In the genomic region with DNA sequence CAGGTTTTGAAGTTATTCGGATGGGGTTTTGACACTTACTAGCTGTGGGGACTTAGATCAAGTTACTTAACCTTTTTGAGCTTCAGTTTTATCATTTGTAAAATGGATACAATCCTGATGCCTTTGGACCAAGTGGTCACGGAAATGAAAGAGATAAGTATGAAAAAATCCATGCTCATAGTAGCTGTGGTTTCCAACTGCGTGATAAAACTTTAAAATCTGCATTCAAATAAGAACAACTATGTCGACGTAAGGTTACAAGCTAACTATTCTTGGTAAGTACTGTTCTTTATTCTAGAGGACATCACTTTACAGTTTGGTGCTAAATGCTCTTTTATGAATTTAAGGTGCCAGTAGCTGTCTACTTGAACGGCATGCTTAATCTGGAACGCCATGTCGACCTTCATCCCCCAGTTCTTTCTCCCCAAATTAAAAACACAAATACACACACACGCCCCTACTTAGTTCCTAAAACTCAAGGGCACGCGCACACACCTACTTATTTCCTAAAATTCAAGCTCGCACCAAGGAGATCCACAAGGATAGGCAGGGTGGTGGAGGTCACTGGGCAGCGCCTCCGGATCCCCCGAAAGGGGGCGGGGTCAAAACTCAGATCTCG, we compare ENCODE assay signal across 1 cellular context.
TF ChIP-seq lines count a peak whose summit lies in the region.

No MANE protein-coding gene starts in this region.

TF ChIP-seq in SK-N-SH, 30 proteins besides CTCF, POLR2A, EP300 and RAD21 (continued from another document):
- TF ChIP-seq, protein P1, sequence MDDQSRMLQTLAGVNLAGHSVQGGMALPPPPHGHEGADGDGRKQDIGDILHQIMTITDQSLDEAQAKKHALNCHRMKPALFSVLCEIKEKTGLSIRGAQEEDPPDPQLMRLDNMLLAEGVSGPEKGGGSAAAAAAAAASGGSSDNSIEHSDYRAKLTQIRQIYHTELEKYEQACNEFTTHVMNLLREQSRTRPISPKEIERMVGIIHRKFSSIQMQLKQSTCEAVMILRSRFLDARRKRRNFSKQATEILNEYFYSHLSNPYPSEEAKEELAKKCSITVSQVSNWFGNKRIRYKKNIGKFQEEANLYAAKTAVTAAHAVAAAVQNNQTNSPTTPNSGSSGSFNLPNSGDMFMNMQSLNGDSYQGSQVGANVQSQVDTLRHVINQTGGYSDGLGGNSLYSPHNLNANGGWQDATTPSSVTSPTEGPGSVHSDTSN (IDR thresholded peaks at IDR 0.05), result no peak
- TF ChIP-seq ELF1 (IDR thresholded peaks at IDR 0.05), result no peak
- no peak for TF ChIP-seq FOXJ3 (CRISPR knock-in tag; IDR thresholded peaks at IDR 0.05)
